8 cellular contexts compared by ENCODE assay signal in genomic region chr11:4606231-4607015, GRCh38. TPM values are rescaled to one million over a fixed set of nuclear protein-coding genes. Genes with fewer than 3 reads are reported as not detected.
DNase-seq lines count a peak whose midpoint lies in the region; ATAC-seq and TF ChIP-seq lines count a peak whose summit lies in the region.

No MANE protein-coding gene starts in this region.

- no peaks in the 10 kb centered on the region for H3K9me3 ChIP-seq in sigmoid colon

- H3K4me1 ChIP-seq in sigmoid colon: peaks cover 0 to 24% (median 12%) of the 10 kb centered on the region in 4 donors

- no peak for TF ChIP-seq EP300 in sigmoid colon (IDR thresholded peaks at IDR 0.05)

- ATAC-seq in esophagus mucosa: peak; percentile 11

- H3K27me3 ChIP-seq in sigmoid colon (no peaks in the 10 kb centered on the region), H7 (ENCODE audit: control insufficient read depth, insufficient read depth, low read length) (no peaks in the 10 kb centered on the region)

- H3K4me3 ChIP-seq in sigmoid colon: peak overlapping the region in 3 of 4 donors; percentile 60 to 69 (median 69)
- no peak overlapping the region for H3K4me3 ChIP-seq in H7 (ENCODE audit: insufficient read depth, low read depth, low read length)

- no peak overlapping the region for H3K27ac ChIP-seq in sigmoid colon

- DNase-seq in NCI-H1436 (lab: John Stamatoyannopoulos, UW): peak; percentile 20
- no peak for DNase-seq in NCI-H1436 treated with DMSO at 0.1 percent for 48 hours (lab: John Stamatoyannopoulos, UW)
- DNase-seq in NCI-H748 treated with DMSO at 0.1 percent for 48 hours (lab: John Stamatoyannopoulos, UW): peak; percentile 64
- no peak for DNase-seq in sigmoid colon
- DNase-seq in COR-L47 (lab: John Stamatoyannopoulos, UW): no peak
- no peak for DNase-seq in amniotic stem cell (lab: John Stamatoyannopoulos, UW)
- DNase-seq in H7: no peak

- no peak for TF ChIP-seq CTCF in sigmoid colon (IDR thresholded peaks at IDR 0.05)

- H3K36me3 ChIP-seq in sigmoid colon (peaks cover 0 to 40% (median 13%) of the 10 kb centered on the region in 4 donors), H7 (replicated peaks; ENCODE audit: control insufficient read depth, insufficient read depth, low read length) (no peaks in the 10 kb centered on the region)

- 8 to 41% methylated on average over 1 of the region's 1 CpG for WGBS in sigmoid colon, 2 donors

- intact Hi-C loops in sigmoid colon (cut with DNase I): no loop called here

- no peak for TF ChIP-seq POLR2A in sigmoid colon (IDR thresholded peaks at IDR 0.05)

RNA-seq across cellular contexts. Expression of gene TRIM68, which starts 1.6 kb away (rescaled TPM):
- 4.7 TPM for total RNA-seq in esophagus mucosa
- 10 to 100 TPM in 3 of 4 donors, 1 to 10 TPM in 1; 8.9 to 15.0 (median 11.7) TPM for total RNA-seq in sigmoid colon
- 10 to 100 TPM in 2 of 3 donors, 1 to 10 TPM in 1; 6.0 to 12.9 (median 11.6) TPM for polyA plus RNA-seq in sigmoid colon
- 6.3 and 7.3 TPM in 2 replicates for total RNA-seq in H7 (2014; rRNA removed; shearing (Covaris generic))

RNA-seq across cellular contexts. Expression of gene OR52I1, which starts 12.6 kb away (rescaled TPM):
- total RNA-seq in esophagus mucosa: not detected
- not detected for total RNA-seq in sigmoid colon
- polyA plus RNA-seq in sigmoid colon: not detected
- total RNA-seq in H7 (2014; rRNA removed; shearing (Covaris generic)): 0.04 TPM in 1 of 2 replicates, not detected in the other

RNA-seq across cellular contexts. Expression of gene OR52I2, which starts 24.9 kb away (rescaled TPM):
- total RNA-seq in esophagus mucosa (not detected), sigmoid colon (not detected)
- not detected for polyA plus RNA-seq in sigmoid colon
- not detected in 2 replicates for total RNA-seq in H7 (2014; rRNA removed; shearing (Covaris generic))

RNA-seq across cellular contexts. Expression of gene OR51D1, which starts 30.9 kb away (rescaled TPM):
- total RNA-seq in esophagus mucosa (not detected), sigmoid colon (not detected)
- not detected for polyA plus RNA-seq in sigmoid colon
- total RNA-seq in H7 (2014; rRNA removed; shearing (Covaris generic)): not detected in 2 replicates

RNA-seq across cellular contexts. Expression of gene OR51E1, which starts 37.4 kb away (rescaled TPM):
- total RNA-seq in esophagus mucosa: not detected
- total RNA-seq in sigmoid colon: 1 to 10 TPM in 3 of 4 donors, under 1 TPM in 1; 0.33 to 2.2 (median 1.6) TPM
- polyA plus RNA-seq in sigmoid colon: under 1 TPM in 2 of 3 donors, not detected in 1; 0.23 to 0.50 TPM
- 0.15 TPM in 1 of 2 replicates, not detected in the other for total RNA-seq in H7 (2014; rRNA removed; shearing (Covaris generic))

Comparison
In these comparisons a context has a peak if more than half of its experiments do, and no peak if none do; other contexts are left out.
1. DNase-seq: peak in NCI-H1436 (single experiment) and NCI-H748 treated with DMSO at 0.1 percent for 48 hours (single experiment); none in NCI-H1436 treated with DMSO at 0.1 percent for 48 hours (single experiment), sigmoid colon (single experiment), COR-L47 (single experiment), amniotic stem cell (single experiment) and H7 (single experiment).